Comparison of ENCODE assay signal across 8 cellular contexts in the genomic region with DNA sequence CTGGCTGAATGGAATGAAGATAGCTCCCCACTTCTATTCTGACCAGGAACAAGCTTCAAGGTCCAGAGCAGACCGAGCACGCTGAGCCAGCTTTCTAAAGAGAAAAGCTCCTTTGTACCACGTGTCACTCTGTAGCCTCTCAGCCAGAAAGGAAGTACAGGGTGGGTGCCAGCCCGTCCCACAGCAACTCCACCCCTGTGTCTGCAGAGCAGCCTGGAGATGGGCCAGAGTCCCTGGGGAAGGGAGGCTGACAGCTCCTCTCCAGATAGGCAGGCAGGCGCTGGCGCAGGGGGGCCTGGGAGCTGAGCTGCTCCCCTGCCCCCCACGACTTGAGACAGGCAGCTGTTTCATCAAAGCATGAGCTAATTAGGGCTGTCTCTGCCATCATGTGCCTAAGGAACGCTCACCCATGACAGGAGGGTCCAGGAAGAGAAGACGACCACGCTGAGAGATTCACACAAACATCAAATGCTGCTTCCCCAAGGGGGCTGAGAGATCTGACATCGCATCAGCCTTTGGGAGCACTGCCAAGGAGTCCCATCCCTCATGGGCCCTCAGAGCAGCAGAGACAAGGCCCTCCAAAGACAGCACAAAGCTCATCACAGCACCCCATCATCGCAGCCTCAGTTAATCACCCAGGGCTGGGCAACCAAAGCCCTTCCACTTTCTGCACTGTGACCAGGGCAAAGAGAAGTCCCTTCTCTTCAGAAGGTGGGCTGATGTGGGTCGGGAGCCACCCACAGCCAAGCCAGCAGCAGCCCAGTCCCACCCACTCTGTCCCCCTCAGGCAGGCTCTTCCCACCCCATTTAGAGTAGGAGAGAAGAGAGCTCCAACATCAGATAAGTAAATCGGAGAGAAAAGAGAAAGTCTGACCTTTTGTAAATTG.
A peak's percentile ranks its signal among the peaks of the same experiment; 100 is the strongest.
DNase-seq lines count a peak whose midpoint lies in the region; ATAC-seq, FAIRE-seq and TF ChIP-seq lines count a peak whose summit lies in the region.

No MANE protein-coding gene starts in this region.

- intact Hi-C loops in HepG2 (cut with micrococcal nuclease; ENCODE audit: unreplicated experiment) (no loop called here), stomach (cut with DNase I; ENCODE audit: low total_unique reads) (no loop called here)

- H4K20me1 ChIP-seq in HepG2 (ENCODE audit: insufficient read depth, low read length): no peaks in the 10 kb centered on the region

- no peak overlapping the region for H3K9ac ChIP-seq in HepG2 (ENCODE audit: insufficient read depth, low read depth, low read length)

- H3K36me3 ChIP-seq in HepG2 (replicated peaks in 1 of 2; ENCODE audit: control insufficient read depth in 1 of 2, insufficient read depth in 2 of 2, low read length in 2 of 2) (no peaks in the 10 kb centered on the region; a peak in 1 of 5 replicates), stomach (peaks cover 0 to 15% (median 7%) of the 10 kb centered on the region in 4 donors)

- TF ChIP-seq CTCF in choroid plexus epithelial cell (conservative IDR thresholded peaks at IDR 0.05; ENCODE audit: low read depth, low read length) (no peak), HepG2 (CRISPR knock-in tag; IDR thresholded peaks at IDR 0.05) (no peak), stomach (IDR thresholded peaks at IDR 0.05) (no peak)

- no peak for TF ChIP-seq RAD21 in HepG2 (CRISPR knock-in tag; IDR thresholded peaks at IDR 0.05)

- TF ChIP-seq POLR2A in HepG2 (IDR thresholded peaks at IDR 0.05; ENCODE audit: insufficient read depth in 1 of 2, low read depth in 2 of 2, low read length in 2 of 2) (no peak), stomach (IDR thresholded peaks at IDR 0.05) (no peak)

- H3K79me2 ChIP-seq in HepG2 (ENCODE audit: insufficient read depth, low read length): no peaks in the 10 kb centered on the region

- H3K9me3 ChIP-seq in HepG2 (ENCODE audit: low read length) (no peaks in the 10 kb centered on the region), stomach (no peaks in the 10 kb centered on the region)

- H3K4me3 ChIP-seq in choroid plexus epithelial cell (ENCODE audit: low read depth, low read length): no peak overlapping the region
- no peak overlapping the region for H3K4me3 ChIP-seq in HepG2 (replicated peaks in 1 of 3; ENCODE audit: insufficient read depth in 1 of 3, low read depth in 2 of 3, low read length in 3 of 3)
- H3K4me3 ChIP-seq in stomach: no peak overlapping the region

- no TSS peak for BruUV-seq in HepG2 (replicated peaks; lab: Mats Ljungman, UMichigan)

- 72% methylated on average over 7 of the region's 14 CpGs for WGBS in HepG2 (ENCODE audit: low lambda C conversion rate)
- WGBS in stomach, 5 donors: 25 to 39% (median 34%) methylated on average over 11 to 14 of the region's 14 CpGs

- ATAC-seq in HG02981 (IDR thresholded peaks at IDR 0.05; ENCODE audit: unreplicated experiment) (peak; percentile 85), HepG2 (peak; percentile 28), GM19467 (IDR thresholded peaks at IDR 0.05; ENCODE audit: unreplicated experiment) (no peak), GM21447 (IDR thresholded peaks at IDR 0.05; ENCODE audit: unreplicated experiment) (no peak)

- in situ Hi-C loops in G401 (cut with HindIII; ENCODE audit: low sequenced_read_pairs) (no loop called here), HepG2 (cut with HindIII; ENCODE audit: extremely low pct_ligation_motif_present, low pct_unique_long_range_greater_than_20kb) (loop anchor here (25.0 kb wide), 1 partner anchor 309 kb away; no protein-coding TSS in a partner anchor)

- no peak overlapping the region for H2AFZ ChIP-seq in HepG2 (ENCODE audit: low read length)

- TF ChIP-seq EP300 in HepG2 (IDR thresholded peaks at IDR 0.05; ENCODE audit: low read depth in 2 of 2, low read length in 2 of 2) (no peak), HepG2 (CRISPR knock-in tag; IDR thresholded peaks at IDR 0.05; ENCODE audit: borderline replicate concordance) (no peak), stomach (IDR thresholded peaks at IDR 0.05) (no peak)

- FAIRE-seq in HepG2 (lab: Jason Lieb, UNC): no peak

- H3K4me1 ChIP-seq in HepG2 (ENCODE audit: insufficient read depth, low read length) (peaks cover 32% of the 10 kb centered on the region), stomach (peaks cover 21 to 66% (median 48%) of the 10 kb centered on the region in 4 donors)

- H3K27me3 ChIP-seq in HepG2 (ENCODE audit: control insufficient read depth in 1 of 2, insufficient read depth in 2 of 2, low read length in 2 of 2) (no peaks in the 10 kb centered on the region), stomach (no peaks in the 10 kb centered on the region)

- H3K27ac ChIP-seq in HepG2 (ENCODE audit: extremely low read length, insufficient read depth, low read length) (no peak overlapping the region), stomach (peak overlapping the region; percentile 37 to 75 (median 70))

- no peak overlapping the region for H3K4me2 ChIP-seq in HepG2 (ENCODE audit: low read depth, low read length)

- CTCF ChIA-PET in HepG2 (lab: Yijun Ruan, JAX; ENCODE audit: low intra/inter-chr PET ratio, low total read pairs): no interaction called here

- POLR2A ChIA-PET in HepG2 (lab: Yijun Ruan, JAX): interaction anchor here (4.5 kb wide), 1 partner anchor 11 kb away, joined by 25 read pairs; no protein-coding TSS in a partner anchor

- DNase-seq in G401 (ENCODE audit: low spot score) (peak; percentile 64), NCI-H748 treated with DMSO at 0.1 percent for 48 hours (lab: John Stamatoyannopoulos, UW) (peak; percentile 33), choroid plexus epithelial cell (ENCODE audit: low read depth) (peak; percentile 70), HepG2 (ENCODE audit: low spot score) (no peak), stomach (peak; percentile 87)

TF ChIP-seq in HepG2, 621 proteins besides CTCF, POLR2A, EP300 and RAD21:
- TF ChIP-seq JUNB (CRISPR knock-in tag; IDR thresholded peaks at IDR 0.05; ENCODE audit: borderline replicate concordance) (no peak), JUN (CRISPR knock-in tag; IDR thresholded peaks at IDR 0.05) (no peak), SP140L (CRISPR knock-in tag; IDR thresholded peaks at IDR 0.05; ENCODE audit: borderline replicate concordance) (no peak), ZNF17 (CRISPR knock-in tag; IDR thresholded peaks at IDR 0.05) (no peak), IKZF1 (IDR thresholded peaks at IDR 0.05) (no peak)
- TF ChIP-seq, protein P1, sequence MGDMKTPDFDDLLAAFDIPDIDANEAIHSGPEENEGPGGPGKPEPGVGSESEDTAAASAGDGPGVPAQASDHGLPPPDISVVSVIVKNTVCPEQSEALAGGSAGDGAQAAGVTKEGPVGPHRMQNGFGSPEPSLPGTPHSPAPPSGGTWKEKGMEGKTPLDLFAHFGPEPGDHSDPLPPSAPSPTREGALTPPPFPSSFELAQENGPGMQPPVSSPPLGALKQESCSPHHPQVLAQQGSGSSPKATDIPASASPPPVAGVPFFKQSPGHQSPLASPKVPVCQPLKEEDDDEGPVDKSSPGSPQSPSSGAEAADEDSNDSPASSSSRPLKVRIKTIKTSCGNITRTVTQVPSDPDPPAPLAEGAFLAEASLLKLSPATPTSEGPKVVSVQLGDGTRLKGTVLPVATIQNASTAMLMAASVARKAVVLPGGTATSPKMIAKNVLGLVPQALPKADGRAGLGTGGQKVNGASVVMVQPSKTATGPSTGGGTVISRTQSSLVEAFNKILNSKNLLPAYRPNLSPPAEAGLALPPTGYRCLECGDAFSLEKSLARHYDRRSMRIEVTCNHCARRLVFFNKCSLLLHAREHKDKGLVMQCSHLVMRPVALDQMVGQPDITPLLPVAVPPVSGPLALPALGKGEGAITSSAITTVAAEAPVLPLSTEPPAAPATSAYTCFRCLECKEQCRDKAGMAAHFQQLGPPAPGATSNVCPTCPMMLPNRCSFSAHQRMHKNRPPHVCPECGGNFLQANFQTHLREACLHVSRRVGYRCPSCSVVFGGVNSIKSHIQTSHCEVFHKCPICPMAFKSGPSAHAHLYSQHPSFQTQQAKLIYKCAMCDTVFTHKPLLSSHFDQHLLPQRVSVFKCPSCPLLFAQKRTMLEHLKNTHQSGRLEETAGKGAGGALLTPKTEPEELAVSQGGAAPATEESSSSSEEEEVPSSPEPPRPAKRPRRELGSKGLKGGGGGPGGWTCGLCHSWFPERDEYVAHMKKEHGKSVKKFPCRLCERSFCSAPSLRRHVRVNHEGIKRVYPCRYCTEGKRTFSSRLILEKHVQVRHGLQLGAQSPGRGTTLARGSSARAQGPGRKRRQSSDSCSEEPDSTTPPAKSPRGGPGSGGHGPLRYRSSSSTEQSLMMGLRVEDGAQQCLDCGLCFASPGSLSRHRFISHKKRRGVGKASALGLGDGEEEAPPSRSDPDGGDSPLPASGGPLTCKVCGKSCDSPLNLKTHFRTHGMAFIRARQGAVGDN (CRISPR knock-in tag; IDR thresholded peaks at IDR 0.05): peak; percentile 9; the same call in 1 of the 2 replicates
TF ChIP-seq in HepG2: peak in this region for 1.

Comparison
In these comparisons a context has a peak if more than half of its experiments do, and no peak if none do; other contexts are left out.
1. ATAC-seq: peak in HG02981 (single experiment) and HepG2 (single experiment); none in GM19467 (single experiment) and GM21447 (single experiment).